Comparison of ENCODE assay signal across 34 cellular contexts in genomic region chr1:160186734-160187133, GRCh38. TPM values are rescaled to one million over a fixed set of nuclear protein-coding genes. Genes with fewer than 3 reads are reported as not detected.
"Had no signal": no experiment of that assay in that cellular context is flagged by ENCODE, and none has a peak within 500 bp of the region (broad histone marks: within the 10 kb centered on the region; RNA-seq: fewer than 3 reads in every experiment).

No MANE protein-coding gene starts in this region.

- H3K27ac ChIP-seq: brain microvascular endothelial cell, KMS-11, SJCRH30, SK-N-MC had no signal

- H3K36me3 ChIP-seq: brain microvascular endothelial cell, SJCRH30 had no signal

- FAIRE-seq: TTC549 had no signal

- H3K9me3 ChIP-seq: SJCRH30 had no signal

- H3K4me2 ChIP-seq: KMS-11 had no signal

- ATAC-seq: activated naive CD8-positive, alpha-beta T cell treated with anti-CD3 and anti-CD28 coated beads, Interleukin-2, amount 50 U/mL, for 24 hours; Panc1; WTC11 had no signal

- H3K9ac ChIP-seq: KMS-11 had no signal

- DNase-seq: activated CD4-positive, alpha-beta memory T cell treated with anti-CD3 and anti-CD28 coated beads for 36 hours; activated CD4-positive, alpha-beta T cell treated with anti-CD3 and anti-CD28 coated beads for 4 hours; activated CD4-positive, alpha-beta T cell treated with anti-CD3 and anti-CD28 coated beads, Interleukin-2, amount 50 U/mL, for 1 hour; activated CD4-positive, CD25-positive, alpha-beta regulatory T cell treated with anti-CD3 and anti-CD28 coated beads, Interleukin-2, amount 50 U/mL, for 72 hours; activated CD8-positive, alpha-beta memory T cell treated with anti-CD3 and anti-CD28 coated beads, Interleukin-2, amount 50 U/mL, for 4 hours; activated effector memory CD4-positive, alpha-beta T cell treated with Interleukin-2 at 50 U/mL for 16 hours; activated naive CD4-positive, alpha-beta T cell treated with anti-CD3 and anti-CD28 coated beads, Interleukin-2, amount 10 ng/mL, durations not matched to agents 7 days and 5 days; activated naive CD8-positive, alpha-beta T cell treated with anti-CD3 and anti-CD28 coated beads, Interleukin-2, amount 50 U/mL, for 24 hours; activated T-cell treated with anti-CD3 and anti-CD28 coated beads for 4 hours; activated T-cell treated with anti-CD3 and anti-CD28 coated beads, Interleukin-2, amount 50 U/mL, for 48 hours; anterior cingulate cortex; brain microvascular endothelial cell; MM.1S; MV-4-11; NCI-H1092 treated with DMSO at 0.1 percent for 48 hours; NCI-H1417; NCI-H146; NCI-H187; NCI-H2029 treated with DMSO at 0.1 percent for 48 hours; NCI-H2107; NCI-H2171; NCI-H510A; NCI-H526 treated with DMSO at 0.1 percent for 48 hours; NCI-H774; SHP77 had no signal

- H3K4me3 ChIP-seq: SJCRH30, SK-N-MC had no signal

- H3K27me3 ChIP-seq: brain microvascular endothelial cell, SJCRH30 had no signal

RNA-seq across cellular contexts. Expression of gene CASQ1, which starts 3.6 kb away (rescaled TPM):
- total RNA-seq: activated CD4-positive, alpha-beta memory T cell treated with anti-CD3 and anti-CD28 coated beads for 36 hours; LHCN-M2; RPMI7951; T-helper 1 cell treated with Interleukin-12 subunit alpha and Interleukin-12 subunit beta and Interleukin-4 antibody, amounts not matched to agents 30 ng/mL and 1 ng/mL, for 36 hours had no signal

RNA-seq across cellular contexts. Expression of gene ATP1A4, which starts 35.3 kb away (rescaled TPM):
- total RNA-seq: activated CD4-positive, alpha-beta memory T cell treated with anti-CD3 and anti-CD28 coated beads for 36 hours; LHCN-M2; RPMI7951; SJCRH30; T-helper 1 cell treated with Interleukin-12 subunit alpha and Interleukin-12 subunit beta and Interleukin-4 antibody, amounts not matched to agents 30 ng/mL and 1 ng/mL, for 36 hours had no signal
